In the genomic region with DNA sequence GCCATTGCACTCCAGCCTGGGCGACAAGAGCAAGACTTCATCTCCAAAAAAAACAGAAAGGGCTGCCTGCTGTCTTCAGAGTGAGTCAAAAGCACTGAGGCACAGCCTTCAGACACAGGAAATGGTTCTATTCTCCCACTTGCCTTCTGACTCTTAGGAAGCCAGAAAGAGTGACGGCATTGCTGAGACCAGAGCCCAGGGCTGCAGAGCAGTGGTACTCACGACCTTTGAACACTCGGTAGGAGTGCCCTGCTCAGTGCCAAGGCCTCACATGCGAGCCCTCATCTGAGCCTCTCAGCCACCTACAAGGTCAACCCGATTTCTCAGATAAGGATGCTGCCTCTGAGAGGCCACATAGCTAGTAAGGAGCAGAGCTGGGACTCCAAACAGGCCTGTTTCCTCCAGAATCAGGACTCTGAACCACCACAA, we compare ENCODE assay signal across 13 cellular contexts. TPM values are rescaled to one million over a fixed set of nuclear protein-coding genes. Genes with fewer than 3 reads are reported as not detected.
A peak's percentile ranks its signal among the peaks of the same experiment; 100 is the strongest.
DNase-seq lines count a peak whose midpoint lies in the region; ATAC-seq and TF ChIP-seq lines count a peak whose summit lies in the region.
"Had no signal": no experiment of that assay in that cellular context is flagged by ENCODE, and none has a peak within 500 bp of the region (broad histone marks: within the 10 kb centered on the region; RNA-seq: fewer than 3 reads in every experiment).

No MANE protein-coding gene starts in this region.

- intact Hi-C loops in adrenal gland (cut with DNase I) (no loop called here), sciatic nerve (cut with DNase I) (no loop called here)

- no peaks in the 10 kb centered on the region for H3K27me3 ChIP-seq in adrenal gland
- no peaks in the 10 kb centered on the region for H3K27me3 ChIP-seq in right atrium auricular region
- H3K27me3 ChIP-seq: sigmoid colon, testis had no signal

- H3K27ac ChIP-seq in adrenal gland (peak overlapping the region in 3 of 5 donors; percentile 73 to 90 (median 78)), right atrium auricular region (no peak overlapping the region)
- H3K27ac ChIP-seq: SK-N-MC, testis had no signal

- H3K36me3 ChIP-seq in adrenal gland (replicated peaks in 1 of 2) = peaks cover 0 to 19% of the 10 kb centered on the region in 2 donors
- peaks cover 27% of the 10 kb centered on the region for H3K36me3 ChIP-seq in right atrium auricular region

- no peaks in the 10 kb centered on the region for H3K9me3 Mint-ChIP-seq in activated naive CD8-positive, alpha-beta T cell (ENCODE audit: low read depth)
- no peaks in the 10 kb centered on the region for H3K9me3 Mint-ChIP-seq in activated naive CD8-positive, alpha-beta T cell treated with anti-CD3 and anti-CD28 coated beads for 36 hours
- H3K9me3 Mint-ChIP-seq in stimulated activated naive B cell treated with anti-CD40 and anti-IgM and Interleukin-4, amounts not matched to agents 10 μg/mL and 1 μg/mL and 100 μg/mL, for 72 hours = no peaks in the 10 kb centered on the region

- WGBS in adrenal gland, 4 donors = 33 to 70% (median 55%) methylated on average over 5 to 6 of the region's 6 CpGs

- H3K4me1 ChIP-seq in adrenal gland (replicated peaks in 1 of 2) (peaks cover 14 to 22% of the 10 kb centered on the region in 2 donors), right atrium auricular region (peaks cover 0 to 21% of the 10 kb centered on the region in 2 donors)

- no peaks in the 10 kb centered on the region for H3K9me3 ChIP-seq in adrenal gland (replicated peaks in 1 of 3)
- no peaks in the 10 kb centered on the region for H3K9me3 ChIP-seq in right atrium auricular region
- H3K9me3 ChIP-seq: sigmoid colon, testis had no signal

- H3K4me3 Mint-ChIP-seq in activated naive CD8-positive, alpha-beta T cell = no peak overlapping the region
- H3K4me3 Mint-ChIP-seq in activated naive CD8-positive, alpha-beta T cell treated with anti-CD3 and anti-CD28 coated beads for 36 hours = no peak overlapping the region
- no peak overlapping the region for H3K4me3 Mint-ChIP-seq in stimulated activated naive B cell treated with anti-CD40 and anti-IgM and Interleukin-4, amounts not matched to agents 10 μg/mL and 1 μg/mL and 100 μg/mL, for 72 hours

- peak overlapping the region; percentile 68 for H3K27ac Mint-ChIP-seq in activated naive CD8-positive, alpha-beta T cell
- H3K27ac Mint-ChIP-seq in activated naive CD8-positive, alpha-beta T cell treated with anti-CD3 and anti-CD28 coated beads for 36 hours = no peak overlapping the region
- peak overlapping the region; percentile 92 for H3K27ac Mint-ChIP-seq in stimulated activated naive B cell treated with anti-CD40 and anti-IgM and Interleukin-4, amounts not matched to agents 10 μg/mL and 1 μg/mL and 100 μg/mL, for 72 hours

- TF ChIP-seq POLR2A in adrenal gland (IDR thresholded peaks at IDR 0.05) = no peak

- no peak for TF ChIP-seq CTCF in adrenal gland (IDR thresholded peaks at IDR 0.05)
- TF ChIP-seq CTCF in right atrium auricular region (IDR thresholded peaks at IDR 0.05) = no peak

- no peak for DNase-seq in activated naive CD8-positive, alpha-beta T cell treated with anti-CD3 and anti-CD28 coated beads for 36 hours
- peak in 5 of 7 donors; percentile 51 to 73 (median 60) for DNase-seq in adrenal gland
- peak; percentile 30 for DNase-seq in stimulated activated naive B cell treated with anti-CD40 and anti-IgM and Interleukin-4, amounts not matched to agents 10 μg/mL and 1 μg/mL and 100 μg/mL, for 72 hours
- no peak for DNase-seq in right atrium auricular region (ENCODE audit: low spot score)
- DNase-seq in sciatic nerve (ENCODE audit: low spot score) = no peak
- no peak for DNase-seq in stimulated activated CD4-positive, alpha-beta T cell treated with anti-CD3 and anti-CD28 coated beads, Interleukin-4, amount 100 ng/mL, for 4 hours
- DNase-seq: GOT3, MM.1S, sigmoid colon, testis had no signal

- H3K4me3 ChIP-seq in adrenal gland (no peak overlapping the region), right atrium auricular region (no peak overlapping the region)
- H3K4me3 ChIP-seq: sigmoid colon, SK-N-MC, testis had no signal

- peaks cover 18% of the 10 kb centered on the region for H3K4me1 Mint-ChIP-seq in activated naive CD8-positive, alpha-beta T cell (ENCODE audit: low read depth)
- peaks cover 28% of the 10 kb centered on the region for H3K4me1 Mint-ChIP-seq in activated naive CD8-positive, alpha-beta T cell treated with anti-CD3 and anti-CD28 coated beads for 36 hours
- peaks cover 11 to 39% of the 10 kb centered on the region in 2 donors for H3K4me1 Mint-ChIP-seq in stimulated activated naive B cell treated with anti-CD40 and anti-IgM and Interleukin-4, amounts not matched to agents 10 μg/mL and 1 μg/mL and 100 μg/mL, for 72 hours

- no peaks in the 10 kb centered on the region for H3K27me3 Mint-ChIP-seq in activated naive CD8-positive, alpha-beta T cell
- no peaks in the 10 kb centered on the region for H3K27me3 Mint-ChIP-seq in activated naive CD8-positive, alpha-beta T cell treated with anti-CD3 and anti-CD28 coated beads for 36 hours
- no peaks in the 10 kb centered on the region for H3K27me3 Mint-ChIP-seq in stimulated activated naive B cell treated with anti-CD40 and anti-IgM and Interleukin-4, amounts not matched to agents 10 μg/mL and 1 μg/mL and 100 μg/mL, for 72 hours

- H3K36me3 Mint-ChIP-seq in activated naive CD8-positive, alpha-beta T cell = peaks cover 10% of the 10 kb centered on the region
- peaks cover 18% of the 10 kb centered on the region for H3K36me3 Mint-ChIP-seq in activated naive CD8-positive, alpha-beta T cell treated with anti-CD3 and anti-CD28 coated beads for 36 hours
- H3K36me3 Mint-ChIP-seq in stimulated activated naive B cell treated with anti-CD40 and anti-IgM and Interleukin-4, amounts not matched to agents 10 μg/mL and 1 μg/mL and 100 μg/mL, for 72 hours = peaks cover 19 to 40% of the 10 kb centered on the region in 2 donors

- ATAC-seq in HG03108 (IDR thresholded peaks at IDR 0.05; ENCODE audit: unreplicated experiment) (peak; percentile 64), sciatic nerve (no peak)
- peak; percentile 80 to 92 for ATAC-seq in stimulated activated naive B cell treated with anti-CD40 and anti-IgM and Interleukin-4, amounts not matched to agents 10 μg/mL and 1 μg/mL and 100 μg/mL, for 72 hours (replicated peaks)

RNA-seq across cellular contexts. Expression of a gene that starts 3.5 kb away (rescaled TPM):
- 10 to 100 TPM; 24.9 to 29.8 TPM for total RNA-seq in activated naive CD8-positive, alpha-beta T cell treated with anti-CD3 and anti-CD28 coated beads for 36 hours
- total RNA-seq in adrenal gland = 10 to 100 TPM in 7 of 8 donors, 1 to 10 TPM in 1; 4.9 to 36.2 (median 23.0) TPM
- 10 to 100 TPM; 46.7 to 85.3 (median 48.2) TPM for polyA plus RNA-seq in adrenal gland
- total RNA-seq in right atrium auricular region = 10 to 100 TPM; 23.4 to 26.1 TPM
- total RNA-seq in sciatic nerve = 19.3 TPM

RNA-seq across cellular contexts. Expression of a gene that starts 41.5 kb away (rescaled TPM):
- 10 to 100 TPM; 39.9 to 41.1 TPM for total RNA-seq in activated naive CD8-positive, alpha-beta T cell treated with anti-CD3 and anti-CD28 coated beads for 36 hours
- total RNA-seq in adrenal gland (10 to 100 TPM; 11.0 to 30.3 (median 21.5) TPM), right atrium auricular region (10 to 100 TPM; 15.2 to 21.4 TPM), sciatic nerve (42.3 TPM)
- polyA plus RNA-seq in adrenal gland = 10 to 100 TPM; 21.9 to 36.6 (median 22.8) TPM

Comparison
In these comparisons a context has a peak if more than half of its experiments do, and no peak if none do; other contexts are left out.
1. DNase-seq: peak in adrenal gland (5 of 7) and stimulated activated naive B cell treated with anti-CD40 and anti-IgM and Interleukin-4, amounts not matched to agents 10 μg/mL and 1 μg/mL and 100 μg/mL, for 72 hours (single experiment); none in activated naive CD8-positive, alpha-beta T cell treated with anti-CD3 and anti-CD28 coated beads for 36 hours (single experiment), right atrium auricular region (single experiment), sciatic nerve (single experiment) and stimulated activated CD4-positive, alpha-beta T cell treated with anti-CD3 and anti-CD28 coated beads, Interleukin-4, amount 100 ng/mL, for 4 hours (0 of 2).
2. H3K27ac ChIP-seq: peak in adrenal gland (3 of 5); none in right atrium auricular region (0 of 2).